ENCODE assay signal across 27 cellular contexts in the genomic region with DNA sequence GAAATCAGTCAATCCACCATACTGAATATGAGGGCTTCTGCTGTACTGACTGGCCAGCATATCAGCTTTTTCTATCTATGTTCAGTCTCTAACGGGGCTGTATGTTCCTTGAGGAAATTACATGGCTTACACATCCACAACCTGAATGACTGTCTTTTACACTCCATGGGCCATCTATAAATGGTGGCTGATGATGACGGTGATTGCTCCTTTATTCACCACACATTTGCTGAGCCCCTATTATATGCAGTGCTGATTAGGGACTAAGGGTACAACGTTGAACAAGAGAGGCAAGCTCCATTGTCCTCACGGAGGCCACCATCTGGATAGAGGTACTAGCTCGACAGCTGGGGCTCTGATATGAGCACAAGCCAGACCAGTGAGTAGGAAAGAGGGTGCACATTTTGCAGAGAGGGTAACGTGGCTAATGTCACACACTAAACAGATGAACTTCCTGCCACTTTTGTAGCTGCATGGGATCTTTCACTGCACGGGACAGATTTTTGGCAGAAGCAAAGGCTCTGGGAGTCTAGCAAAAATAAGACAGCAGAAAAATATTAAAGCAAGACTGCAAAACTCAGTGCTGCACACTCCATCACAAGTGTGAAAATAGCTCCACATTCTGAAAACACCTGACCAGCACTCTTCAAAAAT. TPM values are rescaled to one million over a fixed set of nuclear protein-coding genes. Genes with fewer than 3 reads are reported as not detected.
"Had no signal": no experiment of that assay in that cellular context is flagged by ENCODE, and none has a peak within 500 bp of the region (broad histone marks: within the 10 kb centered on the region; RNA-seq: fewer than 3 reads in every experiment).

No MANE protein-coding gene starts in this region.

- H3K4me2 ChIP-seq: KMS-11 had no signal

- H3K4me3 ChIP-seq: ascending aorta, body of pancreas, Peyer's patch had no signal

- H3K27ac ChIP-seq: ascending aorta, body of pancreas, KMS-11, Peyer's patch, RWPE1 had no signal

- DNase-seq: activated CD4-positive, alpha-beta memory T cell treated with anti-CD3 and anti-CD28 coated beads for 36 hours; activated CD4-positive, alpha-beta T cell treated with anti-CD3 and anti-CD28 coated beads, Interleukin-2, amount 10 ng/mL, durations not matched to agents 7 days and 5 days; activated CD4-positive, CD25-positive, alpha-beta regulatory T cell; activated CD8-positive, alpha-beta memory T cell treated with anti-CD3 and anti-CD28 coated beads for 24 hours; activated effector memory CD4-positive, alpha-beta T cell treated with anti-CD3 and anti-CD28 coated beads, Interleukin-2, amount 50 U/mL, for 16 hours; activated naive CD4-positive, alpha-beta T cell treated with Interleukin-2 at 50 U/mL for 16 hours; activated naive CD8-positive, alpha-beta T cell treated with anti-CD3 and anti-CD28 coated beads, Interleukin-2, amount 50 U/mL, for 24 hours; activated T-cell treated with anti-CD3 and anti-CD28 coated beads, Interleukin-2, amount 50 U/mL, for 4 hours; amniotic stem cell; body of pancreas; central memory CD4-positive, alpha-beta T cell; NCI-H1092; NCI-H1417 treated with DMSO at 0.1 percent for 48 hours; NCI-H187 treated with DMSO at 0.1 percent for 48 hours; NCI-H2081 treated with DMSO at 0.1 percent for 48 hours; NCI-H526; Peyer's patch; SHP77; T-helper 17 cell; T1000 had no signal

- H3K36me3 Mint-ChIP-seq: activated CD4-positive, alpha-beta memory T cell treated with anti-CD3 and anti-CD28 coated beads for 36 hours; activated naive CD4-positive, alpha-beta T cell treated with anti-CD3 and anti-CD28 coated beads, Interleukin-2, amount 50 U/mL, for 72 hours had no signal

- H3K27me3 ChIP-seq: ascending aorta, body of pancreas, Peyer's patch had no signal

- H3K9me3 ChIP-seq: ascending aorta, body of pancreas, Peyer's patch had no signal

- H3K9ac ChIP-seq: KMS-11 had no signal

- H3K4me3 Mint-ChIP-seq: activated CD4-positive, alpha-beta memory T cell treated with anti-CD3 and anti-CD28 coated beads for 36 hours; activated CD4-positive, alpha-beta T cell treated with anti-CD3 and anti-CD28 coated beads, Interleukin-2, amount 10 ng/mL, durations not matched to agents 7 days and 5 days; activated naive CD8-positive, alpha-beta T cell treated with anti-CD3 and anti-CD28 coated beads, Interleukin-2, amount 50 U/mL, for 24 hours; activated T-cell treated with anti-CD3 and anti-CD28 coated beads, Interleukin-2, amount 50 U/mL, for 4 hours; T-helper 17 cell had no signal

- ATAC-seq: activated naive CD4-positive, alpha-beta T cell treated with anti-CD3 and anti-CD28 coated beads, Interleukin-2, amount 50 U/mL, for 72 hours; activated naive CD8-positive, alpha-beta T cell treated with anti-CD3 and anti-CD28 coated beads, Interleukin-2, amount 50 U/mL, for 24 hours; activated T-cell treated with anti-CD3 and anti-CD28 coated beads, Interleukin-2, amount 50 U/mL, for 4 hours; body of pancreas; T-helper 17 cell had no signal

- H3K36me3 ChIP-seq: ascending aorta, Peyer's patch had no signal

- H3K27ac Mint-ChIP-seq: activated CD4-positive, alpha-beta memory T cell treated with anti-CD3 and anti-CD28 coated beads for 36 hours; activated CD4-positive, alpha-beta T cell treated with anti-CD3 and anti-CD28 coated beads, Interleukin-2, amount 10 ng/mL, durations not matched to agents 7 days and 5 days; activated naive CD4-positive, alpha-beta T cell treated with anti-CD3 and anti-CD28 coated beads, Interleukin-2, amount 50 U/mL, for 72 hours; activated naive CD8-positive, alpha-beta T cell treated with anti-CD3 and anti-CD28 coated beads, Interleukin-2, amount 50 U/mL, for 24 hours; T-helper 17 cell had no signal

- H3K9me3 Mint-ChIP-seq: activated CD4-positive, alpha-beta memory T cell treated with anti-CD3 and anti-CD28 coated beads for 36 hours; activated CD4-positive, alpha-beta T cell treated with anti-CD3 and anti-CD28 coated beads, Interleukin-2, amount 10 ng/mL, durations not matched to agents 7 days and 5 days; activated naive CD4-positive, alpha-beta T cell treated with anti-CD3 and anti-CD28 coated beads, Interleukin-2, amount 50 U/mL, for 72 hours; activated naive CD8-positive, alpha-beta T cell treated with anti-CD3 and anti-CD28 coated beads, Interleukin-2, amount 50 U/mL, for 24 hours; activated T-cell treated with anti-CD3 and anti-CD28 coated beads, Interleukin-2, amount 50 U/mL, for 4 hours had no signal

RNA-seq across cellular contexts. Expression of gene DRD2, which starts 30.6 kb away (rescaled TPM):
- total RNA-seq: activated CD4-positive, alpha-beta memory T cell treated with anti-CD3 and anti-CD28 coated beads for 36 hours; activated CD4-positive, alpha-beta T cell treated with anti-CD3 and anti-CD28 coated beads, Interleukin-2, amount 10 ng/mL, durations not matched to agents 7 days and 5 days; activated naive CD4-positive, alpha-beta T cell treated with anti-CD3 and anti-CD28 coated beads, Interleukin-2, amount 50 U/mL, for 72 hours; activated T-cell treated with anti-CD3 and anti-CD28 coated beads, Interleukin-2, amount 50 U/mL, for 4 hours; ascending aorta; bronchial epithelial cell; chondrocyte; Peyer's patch; SK-MEL-5; T-helper 17 cell had no signal

RNA-seq across cellular contexts. Expression of gene ANKK1, which starts 57.0 kb away (rescaled TPM):
- total RNA-seq: ascending aorta, chondrocyte, SK-MEL-5 had no signal
